In the genomic region with DNA sequence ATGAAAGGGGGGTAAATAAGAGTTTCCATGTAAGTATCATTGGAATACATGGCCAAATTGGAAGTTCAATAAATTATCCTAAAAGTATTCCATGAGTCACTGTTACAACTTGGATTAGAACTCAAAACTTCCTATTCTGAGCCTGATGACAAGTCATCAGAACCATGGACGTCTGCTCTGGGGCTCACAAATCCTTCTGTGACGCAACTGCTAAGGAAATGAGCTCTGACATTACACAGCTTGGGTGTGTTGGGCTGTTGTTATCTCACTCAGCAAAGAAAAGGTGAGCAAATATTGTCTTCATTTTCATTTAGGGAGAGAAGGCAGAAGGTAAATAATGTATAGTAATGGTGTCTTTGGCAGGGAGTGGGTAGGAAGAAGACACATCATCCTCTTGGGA, we compare ENCODE assay signal across 13 cellular contexts.
A peak's percentile ranks its signal among the peaks of the same experiment; 100 is the strongest.
DNase-seq lines count a peak whose midpoint lies in the region; ATAC-seq and TF ChIP-seq lines count a peak whose summit lies in the region.
"Had no signal": no experiment of that assay in that cellular context is flagged by ENCODE, and none has a peak within 500 bp of the region (broad histone marks: within the 10 kb centered on the region; RNA-seq: fewer than 3 reads in every experiment).

No MANE protein-coding gene starts in this region.

- H3K27ac ChIP-seq in IMR-90 (ENCODE audit: insufficient read depth, low read length): no peak overlapping the region
- no peak overlapping the region for H3K27ac ChIP-seq in CD4-positive, alpha-beta memory T cell (ENCODE audit: low read depth, low read length)
- H3K27ac ChIP-seq: C4-2B, SJSA1 had no signal

- H3K9me3 Mint-ChIP-seq in CD4-positive, alpha-beta memory T cell: peaks cover 0 to 4% (median 0%) of the 10 kb centered on the region in 8 donors

- dilution Hi-C loops in IMR-90 (cut with HindIII; ENCODE audit: low sequenced_read_pairs, unreplicated experiment): no loop called here

- no peak for ATAC-seq in IMR-90 (ENCODE audit: low read depth)

- no peaks in the 10 kb centered on the region for H3K36me3 Mint-ChIP-seq in CD4-positive, alpha-beta memory T cell

- in situ Hi-C loops in IMR-90 (cut with MboI; ENCODE audit: low sequenced_read_pairs): loop anchor here (25.0 kb wide), 1 partner anchor 552 kb away; no protein-coding TSS in a partner anchor

- H2AFZ ChIP-seq in IMR-90 (replicated peaks; ENCODE audit: low read length, poor library complexity): no peak overlapping the region

- no peak overlapping the region for H2AK9ac ChIP-seq in IMR-90 (replicated peaks; ENCODE audit: low read depth, low read length, poor library complexity)

- H3K4ac ChIP-seq in IMR-90 (ENCODE audit: low read depth, low read length): peak overlapping the region; percentile 45; the same call in 1 of the 2 replicates

- TF ChIP-seq CTCF in AG10803 (conservative IDR thresholded peaks at IDR 0.05; ENCODE audit: low read length) (no peak), IMR-90 (conservative IDR thresholded peaks at IDR 0.05; ENCODE audit: low read depth, low read length) (no peak), choroid plexus epithelial cell (conservative IDR thresholded peaks at IDR 0.05; ENCODE audit: low read depth, low read length) (no peak), fibroblast of villous mesenchyme (IDR thresholded peaks at IDR 0.05; ENCODE audit: insufficient read depth, low read depth, low read length) (no peak)

- DNase-seq in AG10803 (ENCODE audit: low read depth): peak; percentile 27
- peak; percentile 18 for DNase-seq in IMR-90
- peak; percentile 19 for DNase-seq in choroid plexus epithelial cell (ENCODE audit: low read depth)
- peak; percentile 25 for DNase-seq in fibroblast of villous mesenchyme (ENCODE audit: low read depth)
- DNase-seq in AG20443 (ENCODE audit: low spot score): no peak
- DNase-seq in activated CD4-positive, alpha-beta T cell treated with anti-CD3 and anti-CD28 coated beads, Interleukin-2, amount 50 U/mL, for 48 hours: no peak
- no peak for DNase-seq in CD4-positive, alpha-beta memory T cell
- DNase-seq in activated CD8-positive, alpha-beta memory T cell treated with anti-CD3 and anti-CD28 coated beads for 24 hours: no peak
- DNase-seq: NCI-H1436 treated with DMSO at 0.1 percent for 48 hours, NCI-H2081 had no signal

- no TSS peak for BruUV-seq in IMR-90 (replicated peaks; lab: Mats Ljungman, UMichigan)

- H3K4me2 ChIP-seq in IMR-90 (ENCODE audit: low read depth, low read length): no peak overlapping the region

- H3K27me3 ChIP-seq in IMR-90 (ENCODE audit: control insufficient read depth, insufficient read depth, low read length): no peaks in the 10 kb centered on the region
- no peaks in the 10 kb centered on the region for H3K27me3 ChIP-seq in CD4-positive, alpha-beta memory T cell (ENCODE audit: insufficient read depth, low read length)
- H3K27me3 ChIP-seq: SJSA1 had no signal

- H2BK5ac ChIP-seq in IMR-90 (ENCODE audit: low read depth, low read length, poor library complexity, severe bottlenecking): peak overlapping the region; percentile 5

- H3K23ac ChIP-seq in IMR-90 (ENCODE audit: low read depth, low read length): no peak overlapping the region

- peaks cover 7% of the 10 kb centered on the region for H3K4me1 ChIP-seq in IMR-90 (ENCODE audit: control insufficient read depth, insufficient read depth, low read length)
- H3K4me1 ChIP-seq in CD4-positive, alpha-beta memory T cell (ENCODE audit: insufficient read depth, low read length): no peaks in the 10 kb centered on the region
- H3K4me1 ChIP-seq: HAP-1 had no signal

- H3K27ac Mint-ChIP-seq in CD4-positive, alpha-beta memory T cell: no peak overlapping the region

- no peak overlapping the region for H3K14ac ChIP-seq in IMR-90 (replicated peaks; ENCODE audit: low read depth, low read length)

- TF ChIP-seq POLR2A in IMR-90 (IDR thresholded peaks at IDR 0.05; ENCODE audit: low read depth, low read length): no peak

- no peaks in the 10 kb centered on the region for H4K20me1 ChIP-seq in IMR-90 (ENCODE audit: insufficient read depth, low read length)

- H2BK120ac ChIP-seq in IMR-90 (ENCODE audit: low read depth, low read length): peak overlapping the region; percentile 20; the same call in 1 of the 2 replicates

- H3K27me3 Mint-ChIP-seq in CD4-positive, alpha-beta memory T cell: peaks cover 6 to 8% of the 10 kb centered on the region in 2 donors

- H2AK5ac ChIP-seq in IMR-90 (ENCODE audit: low read depth, low read length): peak overlapping the region; percentile 1; the same call in 1 of the 2 replicates

- H3K4me3 ChIP-seq in AG10803 (ENCODE audit: low read length): no peak overlapping the region
- no peak overlapping the region for H3K4me3 ChIP-seq in IMR-90 (ENCODE audit: insufficient read depth, low read depth, low read length)
- no peak overlapping the region for H3K4me3 ChIP-seq in choroid plexus epithelial cell (ENCODE audit: low read depth, low read length)
- no peak overlapping the region for H3K4me3 ChIP-seq in fibroblast of villous mesenchyme (ENCODE audit: low read depth, low read length)
- no peak overlapping the region for H3K4me3 ChIP-seq in CD4-positive, alpha-beta memory T cell (ENCODE audit: low read length in 2 of 2)
- H3K4me3 ChIP-seq: HAP-1, SJSA1 had no signal

- peak overlapping the region; percentile 27; the same call in 1 of the 3 replicates for H2BK15ac ChIP-seq in IMR-90 (ENCODE audit: low read depth, low read length)

- no peaks in the 10 kb centered on the region for H3K9me3 ChIP-seq in IMR-90 (ENCODE audit: control insufficient read depth, insufficient read depth, low read length)
- H3K9me3 ChIP-seq in CD4-positive, alpha-beta memory T cell (ENCODE audit: control insufficient read depth in 1 of 2, low read length in 2 of 2): no peaks in the 10 kb centered on the region
- H3K9me3 ChIP-seq: HAP-1, SJSA1 had no signal

- H3K56ac ChIP-seq in IMR-90 (ENCODE audit: extremely low read depth, insufficient read depth, low read length): no peak overlapping the region

- no peaks in the 10 kb centered on the region for H3K79me1 ChIP-seq in IMR-90 (ENCODE audit: low read depth in 1 of 2, low read length in 2 of 2)

- H4K91ac ChIP-seq in IMR-90 (ENCODE audit: insufficient read depth, low read depth, low read length): peak overlapping the region; percentile 80

- no peak for TF ChIP-seq RAD21 in IMR-90 (IDR thresholded peaks at IDR 0.05; ENCODE audit: low read length)

- no peak overlapping the region for H4K8ac ChIP-seq in IMR-90 (ENCODE audit: low read depth in 2 of 2, low read length in 2 of 2)

- H2BK20ac ChIP-seq in IMR-90 (ENCODE audit: low read depth, low read length): peak overlapping the region; percentile 70

- H3K9ac ChIP-seq in IMR-90 (ENCODE audit: low read depth, low read length): no peak overlapping the region

- no peak overlapping the region for H3K4me3 Mint-ChIP-seq in CD4-positive, alpha-beta memory T cell

- no peaks in the 10 kb centered on the region for H3K36me3 ChIP-seq in IMR-90 (ENCODE audit: control insufficient read depth, insufficient read depth, low read length)
- H3K36me3 ChIP-seq in CD4-positive, alpha-beta memory T cell (ENCODE audit: insufficient read depth, low read length): no peaks in the 10 kb centered on the region
- H3K36me3 ChIP-seq: HAP-1, SJSA1 had no signal

- peaks cover 6% of the 10 kb centered on the region; the same call in 1 of the 2 replicates for H3K9me1 ChIP-seq in IMR-90 (ENCODE audit: insufficient read depth, low read length)

- WGBS in IMR-90 (ENCODE audit: extremely low coverage in 2 of 2, insufficient read length in 1 of 2), 2 experiments: 100% methylated on average over 1 of the region's 2 CpGs; no CpG with 5 or more reads in 1 of the 2 experiments

- POLR2A ChIA-PET in IMR-90 (lab: Charles Lee; ENCODE audit: unreplicated experiment): no interaction called here
- POLR2A ChIA-PET in CD4-positive, alpha-beta memory T cell (lab: Charles Lee; ENCODE audit: partially characterized antibody): no interaction called here

- H4K5ac ChIP-seq in IMR-90 (ENCODE audit: low read depth, low read length): no peak overlapping the region; the same call in 1 of the 2 replicates

- H3K18ac ChIP-seq in IMR-90 (ENCODE audit: low read depth, low read length): peak overlapping the region; percentile 4; the same call in 1 of the 2 replicates

- CTCF ChIA-PET in IMR-90 (lab: Yijun Ruan, JAX): interaction anchor here (1.4 to 2.1 kb wide), 2 partner anchors 140 to 569 kb away, joined by 3 to 5 read pairs; no protein-coding TSS in a partner anchor
- CTCF ChIA-PET in CD4-positive, alpha-beta memory T cell (lab: Charles Lee; ENCODE audit: partially characterized antibody): interaction anchor here (1.0 to 2.0 kb wide), 5 partner anchors 9 to 567 kb away, joined by 3 to 8 read pairs (median 3); no protein-coding TSS in a partner anchor

- peaks cover 0 to 4% (median under 1%) of the 10 kb centered on the region in 4 donors for H3K4me1 Mint-ChIP-seq in CD4-positive, alpha-beta memory T cell

- intact Hi-C loops in IMR-90 (cut with micrococcal nuclease): loop anchor here (5.0 to 10.0 kb wide), 3 partner anchors 97 to 1035 kb away; a partner anchor contains a TSS
- intact Hi-C loops in CD4-positive, alpha-beta memory T cell (cut with micrococcal nuclease): loop anchor here (5.0 kb wide), 3 partner anchors 62 to 1133 kb away; no protein-coding TSS in a partner anchor

TF ChIP-seq in IMR-90, 13 proteins besides CTCF, POLR2A, EP300 and RAD21:
- TF ChIP-seq, protein P1, sequence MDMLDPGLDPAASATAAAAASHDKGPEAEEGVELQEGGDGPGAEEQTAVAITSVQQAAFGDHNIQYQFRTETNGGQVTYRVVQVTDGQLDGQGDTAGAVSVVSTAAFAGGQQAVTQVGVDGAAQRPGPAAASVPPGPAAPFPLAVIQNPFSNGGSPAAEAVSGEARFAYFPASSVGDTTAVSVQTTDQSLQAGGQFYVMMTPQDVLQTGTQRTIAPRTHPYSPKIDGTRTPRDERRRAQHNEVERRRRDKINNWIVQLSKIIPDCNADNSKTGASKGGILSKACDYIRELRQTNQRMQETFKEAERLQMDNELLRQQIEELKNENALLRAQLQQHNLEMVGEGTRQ (IDR thresholded peaks at IDR 0.05; ENCODE audit: low read depth, low read length): no peak
- peak; percentile 77 for TF ChIP-seq CEBPB (IDR thresholded peaks at IDR 0.05; ENCODE audit: low read depth, low read length)
TF ChIP-seq in IMR-90: peak in this region for 1.

Comparison
In these comparisons a context has a peak if more than half of its experiments do, and no peak if none do; other contexts are left out.
1. DNase-seq: peak in AG10803 (single experiment), IMR-90 (single experiment), choroid plexus epithelial cell (single experiment) and fibroblast of villous mesenchyme (single experiment); none in AG20443 (single experiment), activated CD4-positive, alpha-beta T cell treated with anti-CD3 and anti-CD28 coated beads, Interleukin-2, amount 50 U/mL, for 48 hours (0 of 2), CD4-positive, alpha-beta memory T cell (0 of 5) and activated CD8-positive, alpha-beta memory T cell treated with anti-CD3 and anti-CD28 coated beads for 24 hours (single experiment).